8 cellular contexts compared by ENCODE assay signal in genomic region chr2:174486614-174487535, GRCh38. TPM values are rescaled to one million over a fixed set of nuclear protein-coding genes. Genes with fewer than 3 reads are reported as not detected.
DNase-seq lines count a peak whose midpoint lies in the region; ATAC-seq and TF ChIP-seq lines count a peak whose summit lies in the region.

Gene GPR155, minus strand, starts transcription at chr2:174487029. Its CDS starts 5,073 bp downstream, at chr2:174481956.

- H3K27me3 ChIP-seq in Panc1 (ENCODE audit: control insufficient read depth, insufficient read depth, low read length) (no peaks in the 10 kb centered on the region), esophagus squamous epithelium (no peaks in the 10 kb centered on the region)

- H3K27ac ChIP-seq in Panc1 (ENCODE audit: low read length): peak within 1 kb of the TSS; percentile 91
- peak within 1 kb of the TSS; percentile 82 to 88 (median 86) for H3K27ac ChIP-seq in esophagus squamous epithelium

- intact Hi-C loops in Panc1 (cut with micrococcal nuclease; ENCODE audit: unreplicated experiment): no loop called here
- intact Hi-C loops in esophagus squamous epithelium (cut with DNase I): no loop called here

- CTCF ChIA-PET in Panc1 (lab: Charles Lee): interaction anchor here (0.6 kb wide), 1 partner anchor 66 kb away, joined by 7 read pairs; no protein-coding TSS in a partner anchor

- DNase-seq in DMS79 (lab: John Stamatoyannopoulos, UW): peak; percentile 96
- peak; percentile 82 for DNase-seq in KG1 (lab: John Stamatoyannopoulos, UW)
- peak; percentile 75 for DNase-seq in Panc1 (ENCODE audit: low read depth, low spot score)
- DNase-seq in activated T-cell treated with anti-CD3 and anti-CD28 coated beads, Interleukin-2, amount 50 U/mL, for 48 hours: peak; percentile 99
- peak; percentile 95 for DNase-seq in esophagus squamous epithelium (lab: John Stamatoyannopoulos, UW)
- DNase-seq in myocyte (ENCODE audit: low read depth): peak; percentile 99
- DNase-seq in stimulated activated CD8-positive, alpha-beta memory T cell treated with anti-CD3 and anti-CD28 coated beads, Interleukin-7, amount 100 ng/mL, for 4 hours (ENCODE audit: low read depth in 2 of 2): peak; percentile 96 to 99

- POLR2A ChIA-PET in Panc1 (lab: Charles Lee): no interaction called here

- in situ Hi-C loops in Panc1 (cut with HindIII; ENCODE audit: low pct_unique_long_range_greater_than_20kb, low sequenced_read_pairs): loop anchor here (5.0 kb wide), 1 partner anchor 35 kb away; no protein-coding TSS in a partner anchor

- TF ChIP-seq CTCF in Panc1 (IDR thresholded peaks at IDR 0.05) (no peak), esophagus squamous epithelium (IDR thresholded peaks at IDR 0.05) (no peak)

- TF ChIP-seq POLR2A in esophagus squamous epithelium (IDR thresholded peaks at IDR 0.05): peak in 2 of 4 donors; percentile 38 to 46

- 1% methylated on average over 14 to 16 of the region's 72 CpGs for WGBS in esophagus squamous epithelium, 2 donors

- BruUV-seq in Panc1 (replicated peaks; lab: Mats Ljungman, UMichigan): no TSS peak

- H3K4me1 ChIP-seq in Panc1 (ENCODE audit: control insufficient read depth, insufficient read depth, low read length) (no peaks in the 10 kb centered on the region), esophagus squamous epithelium (peaks cover 0 to 35% (median 0%) of the 10 kb centered on the region in 3 donors)

- H3K9me3 ChIP-seq in Panc1 (ENCODE audit: control insufficient read depth, insufficient read depth, low read depth, low read length) (no peaks in the 10 kb centered on the region), esophagus squamous epithelium (no peaks in the 10 kb centered on the region)

- H3K4me3 ChIP-seq in Panc1 (ENCODE audit: low read depth in 2 of 2, low read length in 2 of 2) (peak within 1 kb of the TSS; percentile 75 to 90), esophagus squamous epithelium (peak within 1 kb of the TSS; percentile 63 to 81 (median 70))

- H3K36me3 ChIP-seq in Panc1 (ENCODE audit: control insufficient read depth, insufficient read depth, low read length) (no peaks in the 10 kb centered on the region), esophagus squamous epithelium (peaks cover 0 to 9% (median 0%) of the 10 kb centered on the region in 3 donors)

- ATAC-seq in GM21723 (IDR thresholded peaks at IDR 0.05; ENCODE audit: unreplicated experiment): peak; percentile 73
- peak; percentile 98 for ATAC-seq in Panc1

RNA-seq across cellular contexts. Expression of gene GPR155, which starts in this region (rescaled TPM):
- 2.1 TPM for total RNA-seq in Panc1 (2021; ENCODE audit: unreplicated experiment)
- 5.4 TPM for polyA plus RNA-seq in Panc1 (2012; ENCODE audit: insufficient read length)
- 1 to 10 TPM; 2.1 to 9.9 (median 3.6) TPM for total RNA-seq in esophagus squamous epithelium
- 5.6 and 7.3 TPM in 2 replicates for total RNA-seq in myocyte
- 6.1 TPM for polyA plus RNA-seq in myocyte (2012)

Comparison
In these comparisons a context has a peak if more than half of its experiments do, and no peak if none do; other contexts are left out.
1. Peak in every context shown above with its lines: DNase-seq, ATAC-seq, H3K4me3 ChIP-seq and H3K27ac ChIP-seq.